In the genomic region with DNA sequence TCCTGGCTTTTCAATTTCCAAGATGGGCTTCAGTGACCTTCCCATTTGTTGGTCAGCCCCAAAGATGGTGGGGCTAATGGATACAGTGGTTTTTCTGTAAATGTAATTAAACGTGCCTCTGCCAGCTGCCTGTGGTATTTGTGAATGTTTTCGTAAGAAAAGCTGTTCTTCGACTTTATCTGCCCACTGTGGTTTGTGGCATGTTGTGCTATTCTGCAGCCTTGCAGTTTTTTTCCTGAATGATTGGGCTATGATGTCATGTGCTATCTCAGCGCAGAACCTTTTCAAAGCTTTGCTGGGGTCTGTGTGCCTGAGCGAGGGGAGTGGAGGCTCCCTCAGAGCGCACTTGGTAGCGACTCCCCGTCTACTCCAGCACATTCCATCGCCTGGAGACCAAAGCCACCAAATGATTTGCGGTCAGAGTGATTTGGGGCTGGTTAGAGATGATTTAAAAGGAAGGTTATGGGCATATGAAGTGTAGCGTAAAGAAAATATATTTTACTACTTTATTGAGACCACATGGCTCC, we compare ENCODE assay signal across 11 cellular contexts.
DNase-seq lines count a peak whose midpoint lies in the region; ATAC-seq and TF ChIP-seq lines count a peak whose summit lies in the region.
"Had no signal": no experiment of that assay in that cellular context is flagged by ENCODE, and none has a peak within 500 bp of the region (broad histone marks: within the 10 kb centered on the region; RNA-seq: fewer than 3 reads in every experiment).

No MANE protein-coding gene starts in this region.

- H2AFZ ChIP-seq in smooth muscle cell (ENCODE audit: low read depth), result no peak overlapping the region

- H3K9me3 ChIP-seq in HEK293 (ENCODE audit: control insufficient read depth, insufficient read depth, low read depth, low read length) (no peaks in the 10 kb centered on the region), SK-N-MC (ENCODE audit: low read depth, low read length) (no peaks in the 10 kb centered on the region), left ventricle myocardium inferior (replicated peaks) (no peaks in the 10 kb centered on the region), smooth muscle cell (replicated peaks; ENCODE audit: low read depth) (no peaks in the 10 kb centered on the region), esophagus squamous epithelium (no peaks in the 10 kb centered on the region)
- H3K9me3 ChIP-seq: tibial nerve had no signal

- peaks cover 34% of the 10 kb centered on the region for H3F3A ChIP-seq in smooth muscle cell (ENCODE audit: low read depth)

- CTCF ChIA-PET in HEK293 (lab: Yijun Ruan, JAX), result interaction anchor here (0.6 to 5.3 kb wide), 6 partner anchors 11 to 451 kb away, joined by 3 to 24 read pairs (median 4); no protein-coding TSS in a partner anchor

- no peak overlapping the region; the same call in 1 of the 2 replicates for H3K4me3 ChIP-seq in HEK293 (ENCODE audit: low read depth, low read length)
- peak overlapping the region; percentile 87 for H3K4me3 ChIP-seq in SK-N-MC
- H3K4me3 ChIP-seq in left ventricle myocardium inferior, result peak overlapping the region; percentile 74
- H3K4me3 ChIP-seq in smooth muscle cell, result peak overlapping the region; percentile 76
- no peak overlapping the region for H3K4me3 ChIP-seq in esophagus squamous epithelium

- intact Hi-C loops in left ventricle myocardium inferior (cut with micrococcal nuclease), result no loop called here
- intact Hi-C loops in esophagus squamous epithelium (cut with DNase I), result no loop called here

- peaks cover 61% of the 10 kb centered on the region for H3K79me2 ChIP-seq in smooth muscle cell (ENCODE audit: low read depth)

- POLR2A ChIA-PET in HEK293 (lab: Yijun Ruan, JAX), result interaction anchor here (0.7 to 2.2 kb wide), 8 partner anchors 12 to 197 kb away, joined by 3 to 9 read pairs (median 4); no protein-coding TSS in a partner anchor

- peak overlapping the region; percentile 45 for H3K9ac ChIP-seq in SK-N-MC (ENCODE audit: insufficient read length)
- peak overlapping the region; percentile 90 for H3K9ac ChIP-seq in smooth muscle cell (ENCODE audit: low read depth)

- 4% methylated on average over 11 of the region's 11 CpGs for WGBS in smooth muscle cell (ENCODE audit: low lambda C conversion rate)
- WGBS in esophagus squamous epithelium, 2 donors, result 50 to 54% methylated on average over 10 to 11 of the region's 11 CpGs

- ATAC-seq in GM21526 (IDR thresholded peaks at IDR 0.05; ENCODE audit: low FRiP score, unreplicated experiment), result no peak

- DNase-seq in SK-N-MC (ENCODE audit: low read depth, low spot score) (peak; percentile 97), left ventricle myocardium inferior (no peak), smooth muscle cell (lab: John Stamatoyannopoulos, UW; ENCODE audit: unreplicated experiment) (peak; percentile 40), NCI-H774 (lab: John Stamatoyannopoulos, UW) (no peak), substantia nigra (lab: John Stamatoyannopoulos, UW) (no peak), esophagus squamous epithelium (lab: John Stamatoyannopoulos, UW) (no peak)
- DNase-seq: activated naive CD4-positive, alpha-beta T cell; NCI-H446 treated with DMSO at 0.1 percent for 48 hours had no signal

- H3K36me3 ChIP-seq in HEK293 (ENCODE audit: control insufficient read depth in 2 of 2, insufficient read depth in 1 of 2, low read length in 2 of 2), result no peaks in the 10 kb centered on the region
- no peaks in the 10 kb centered on the region for H3K36me3 ChIP-seq in SK-N-MC (ENCODE audit: insufficient read depth, low read length)
- H3K36me3 ChIP-seq in left ventricle myocardium inferior, result no peaks in the 10 kb centered on the region
- no peaks in the 10 kb centered on the region for H3K36me3 ChIP-seq in smooth muscle cell (ENCODE audit: low read depth)
- H3K36me3 ChIP-seq in esophagus squamous epithelium, result no peaks in the 10 kb centered on the region
- H3K36me3 ChIP-seq: tibial nerve had no signal

- H3K4me1 ChIP-seq in HEK293 (ENCODE audit: control insufficient read depth, insufficient read depth, low read length), result peaks cover 25% of the 10 kb centered on the region
- H3K4me1 ChIP-seq in left ventricle myocardium inferior, result peaks cover 69% of the 10 kb centered on the region
- H3K4me1 ChIP-seq in smooth muscle cell (ENCODE audit: low read depth), result peaks cover 56% of the 10 kb centered on the region
- H3K4me1 ChIP-seq in esophagus squamous epithelium, result peaks cover 4 to 50% (median 7%) of the 10 kb centered on the region in 3 donors

- no peak for TF ChIP-seq POLR2A in esophagus squamous epithelium (IDR thresholded peaks at IDR 0.05)

- H4K20me1 ChIP-seq in smooth muscle cell (ENCODE audit: low read depth), result no peaks in the 10 kb centered on the region

- H3K4me2 ChIP-seq in smooth muscle cell, result peak overlapping the region; percentile 94

- H3K27me3 ChIP-seq in left ventricle myocardium inferior (ENCODE audit: low read depth) (no peaks in the 10 kb centered on the region), smooth muscle cell (ENCODE audit: low read depth) (no peaks in the 10 kb centered on the region), esophagus squamous epithelium (peaks cover 0 to 38% (median 0%) of the 10 kb centered on the region in 4 donors)

- TF ChIP-seq CTCF in HEK293 (tag by site-specific recombination; IDR thresholded peaks at IDR 0.05) (no peak), left ventricle myocardium inferior (IDR thresholded peaks at IDR 0.05; ENCODE audit: borderline replicate concordance) (no peak), smooth muscle cell (IDR thresholded peaks at IDR 0.05; ENCODE audit: borderline replicate concordance, insufficient read depth, poor library complexity, severe bottlenecking) (no peak), esophagus squamous epithelium (IDR thresholded peaks at IDR 0.05) (no peak)

- H3K27ac ChIP-seq in HEK293 (ENCODE audit: extremely low read depth, low read depth, low read length) (peak overlapping the region; percentile 69), SK-N-MC (peak overlapping the region; percentile 80), left ventricle myocardium inferior (replicated peaks) (peak overlapping the region; percentile 75), smooth muscle cell (ENCODE audit: low read depth) (peak overlapping the region; percentile 99), substantia nigra (ENCODE audit: low read depth, low read length, poor library complexity, severe bottlenecking) (no peak overlapping the region), esophagus squamous epithelium (peak overlapping the region in 1 of 4 donors; percentile 16)

TF ChIP-seq in HEK293, 187 proteins besides CTCF, POLR2A, EP300 and RAD21 (continues in another document):
- TF ChIP-seq ZNF133 (tag by site-specific recombination; IDR thresholded peaks at IDR 0.05), result no peak
- peak; percentile 80; the same call in 1 of the 2 replicates for TF ChIP-seq HIC1 (tag by site-specific recombination; IDR thresholded peaks at IDR 0.05)
- peak; percentile 14; the same call in 1 of the 2 replicates for TF ChIP-seq GLI2 (tag by site-specific recombination; IDR thresholded peaks at IDR 0.05; ENCODE audit: borderline replicate concordance, low read depth)
- TF ChIP-seq, protein P1, sequence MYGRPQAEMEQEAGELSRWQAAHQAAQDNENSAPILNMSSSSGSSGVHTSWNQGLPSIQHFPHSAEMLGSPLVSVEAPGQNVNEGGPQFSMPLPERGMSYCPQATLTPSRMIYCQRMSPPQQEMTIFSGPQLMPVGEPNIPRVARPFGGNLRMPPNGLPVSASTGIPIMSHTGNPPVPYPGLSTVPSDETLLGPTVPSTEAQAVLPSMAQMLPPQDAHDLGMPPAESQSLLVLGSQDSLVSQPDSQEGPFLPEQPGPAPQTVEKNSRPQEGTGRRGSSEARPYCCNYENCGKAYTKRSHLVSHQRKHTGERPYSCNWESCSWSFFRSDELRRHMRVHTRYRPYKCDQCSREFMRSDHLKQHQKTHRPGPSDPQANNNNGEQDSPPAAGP (tag by site-specific recombination; IDR thresholded peaks at IDR 0.05), result no peak
- TF ChIP-seq SETDB1 (IDR thresholded peaks at IDR 0.05; ENCODE audit: insufficient read length, low read length), result no peak
- TF ChIP-seq FEZF1 (tag by site-specific recombination; IDR thresholded peaks at IDR 0.05), result peak; percentile 99
- peak; percentile 94 for TF ChIP-seq ZNF600 (tag by site-specific recombination; IDR thresholded peaks at IDR 0.05)
- no peak for TF ChIP-seq ZNF623 (tag by site-specific recombination; IDR thresholded peaks at IDR 0.05)
- peak; percentile 97 for TF ChIP-seq INSM2 (tag by site-specific recombination; IDR thresholded peaks at IDR 0.05)
- TF ChIP-seq ZNF510 (tag by site-specific recombination; IDR thresholded peaks at IDR 0.05; ENCODE audit: insufficient replicate concordance), result no peak
- TF ChIP-seq KLF16 (tag by site-specific recombination; IDR thresholded peaks at IDR 0.05), result no peak
- peak; percentile 81; the same call in 1 of the 2 replicates for TF ChIP-seq ZNF24 (tag by site-specific recombination; IDR thresholded peaks at IDR 0.05)
- no peak for TF ChIP-seq ZNF239 (tag by site-specific recombination; IDR thresholded peaks at IDR 0.05)

Comparison
In these comparisons a context has a peak if more than half of its experiments do, and no peak if none do; other contexts are left out.
1. H3K4me3 ChIP-seq: peak in SK-N-MC (single experiment), left ventricle myocardium inferior (single experiment) and smooth muscle cell (single experiment); none in HEK293 (single experiment) and esophagus squamous epithelium (0 of 4).
2. DNase-seq: peak in SK-N-MC (single experiment) and smooth muscle cell (single experiment); none in left ventricle myocardium inferior (single experiment), NCI-H774 (single experiment), substantia nigra (0 of 49) and esophagus squamous epithelium (single experiment).